In genomic region chr3:72385172-72385571, GRCh38 we compare ENCODE assay signal across 17 cellular contexts.
"Had no signal": no experiment of that assay in that cellular context is flagged by ENCODE, and none has a peak within 500 bp of the region (broad histone marks: within the 10 kb centered on the region; RNA-seq: fewer than 3 reads in every experiment).

No MANE protein-coding gene starts in this region.

- H3K27me3 ChIP-seq: gastroesophageal sphincter, spleen had no signal

- H3K27ac ChIP-seq: epithelial cell of prostate, gastroesophageal sphincter, lower lobe of right lung, spleen had no signal

- H3K9ac ChIP-seq: SK-N-SH had no signal

- H3K36me3 Mint-ChIP-seq: naive B cell had no signal

- H3K4me2 ChIP-seq: SK-N-SH had no signal

- H3K27ac Mint-ChIP-seq: activated naive CD8-positive, alpha-beta T cell treated with anti-CD3 and anti-CD28 coated beads, Interleukin-2, amount 50 U/mL, for 24 hours; progenitor cell of endocrine pancreas had no signal

- ATAC-seq: activated naive CD8-positive, alpha-beta T cell treated with anti-CD3 and anti-CD28 coated beads, Interleukin-2, amount 50 U/mL, for 24 hours; gastroesophageal sphincter; left cardiac atrium; lower lobe of right lung had no signal

- H3K4me3 ChIP-seq: gastroesophageal sphincter, lower lobe of right lung, spleen had no signal

- H3K27me3 Mint-ChIP-seq: activated naive CD8-positive, alpha-beta T cell treated with anti-CD3 and anti-CD28 coated beads, Interleukin-2, amount 50 U/mL, for 24 hours; naive B cell; progenitor cell of endocrine pancreas had no signal

- H3K36me3 ChIP-seq: gastroesophageal sphincter, lower lobe of right lung, spleen had no signal

- H3K9me3 Mint-ChIP-seq: activated naive CD8-positive, alpha-beta T cell treated with anti-CD3 and anti-CD28 coated beads, Interleukin-2, amount 50 U/mL, for 24 hours; naive B cell had no signal

- H3K9me3 ChIP-seq: gastroesophageal sphincter, lower lobe of right lung, SK-N-SH, spleen had no signal

- H3K4me3 Mint-ChIP-seq: activated naive CD8-positive, alpha-beta T cell treated with anti-CD3 and anti-CD28 coated beads, Interleukin-2, amount 50 U/mL, for 24 hours; naive B cell had no signal

- DNase-seq: activated CD4-positive, alpha-beta T cell treated with anti-CD3 and anti-CD28 coated beads, Interleukin-2, amount 50 U/mL, for 4 hours; activated naive CD4-positive, alpha-beta T cell; activated naive CD8-positive, alpha-beta T cell treated with anti-CD3 and anti-CD28 coated beads, Interleukin-2, amount 50 U/mL, for 24 hours; cortex of kidney; islet precursor cell; left cardiac atrium; lower lobe of right lung; mesendoderm; naive B cell; retina; SK-N-SH; spleen; stimulated activated CD4-positive, alpha-beta T cell treated with anti-CD3 and anti-CD28 coated beads, Interleukin-4, amount 100 ng/mL, for 1 hour; stimulated activated naive CD4-positive, alpha-beta T cell treated with Interleukin-2 at 50 U/mL for 16 hours had no signal
